ENCODE assay signal across 1 cellular context in genomic region chr1:980602-981395, GRCh38.
TF ChIP-seq lines count a peak whose summit lies in the region.

No MANE protein-coding gene starts in this region.

TF ChIP-seq in HepG2, 621 proteins besides CTCF, POLR2A, EP300 and RAD21 (continued from another document and continues in another):
- TF ChIP-seq NFAT5 (CRISPR knock-in tag; IDR thresholded peaks at IDR 0.05): no peak
- no peak for TF ChIP-seq SCMH1 (CRISPR knock-in tag; IDR thresholded peaks at IDR 0.05; ENCODE audit: borderline replicate concordance)
- TF ChIP-seq EHMT2 (IDR thresholded peaks at IDR 0.05; ENCODE audit: borderline replicate concordance, low read depth, low read length): no peak
- TF ChIP-seq ZNF619 (CRISPR knock-in tag; IDR thresholded peaks at IDR 0.05): no peak
- TF ChIP-seq IKZF5 (CRISPR knock-in tag; IDR thresholded peaks at IDR 0.05): no peak
- no peak for TF ChIP-seq KAT2B (IDR thresholded peaks at IDR 0.05; ENCODE audit: borderline replicate concordance, low read depth, low read length)
- TF ChIP-seq ZNF333 (CRISPR knock-in tag; IDR thresholded peaks at IDR 0.05; ENCODE audit: borderline replicate concordance): no peak
- no peak for TF ChIP-seq ZNF780A (CRISPR knock-in tag; IDR thresholded peaks at IDR 0.05)
- no peak for TF ChIP-seq ZBTB2 (CRISPR knock-in tag; IDR thresholded peaks at IDR 0.05; ENCODE audit: low read depth)
- no peak for TF ChIP-seq RNF2 (conservative IDR thresholded peaks at IDR 0.05; ENCODE audit: low read depth)
- TF ChIP-seq, protein P1, sequence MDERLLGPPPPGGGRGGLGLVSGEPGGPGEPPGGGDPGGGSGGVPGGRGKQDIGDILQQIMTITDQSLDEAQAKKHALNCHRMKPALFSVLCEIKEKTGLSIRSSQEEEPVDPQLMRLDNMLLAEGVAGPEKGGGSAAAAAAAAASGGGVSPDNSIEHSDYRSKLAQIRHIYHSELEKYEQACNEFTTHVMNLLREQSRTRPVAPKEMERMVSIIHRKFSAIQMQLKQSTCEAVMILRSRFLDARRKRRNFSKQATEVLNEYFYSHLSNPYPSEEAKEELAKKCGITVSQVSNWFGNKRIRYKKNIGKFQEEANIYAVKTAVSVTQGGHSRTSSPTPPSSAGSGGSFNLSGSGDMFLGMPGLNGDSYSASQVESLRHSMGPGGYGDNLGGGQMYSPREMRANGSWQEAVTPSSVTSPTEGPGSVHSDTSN (CRISPR knock-in tag; IDR thresholded peaks at IDR 0.05): no peak
- TF ChIP-seq GABPA (IDR thresholded peaks at IDR 0.05; ENCODE audit: low read depth, low read length): no peak
- TF ChIP-seq GABPA (CRISPR knock-in tag; IDR thresholded peaks at IDR 0.05; ENCODE audit: low read depth): no peak
- no peak for TF ChIP-seq GFI1 (CRISPR knock-in tag; IDR thresholded peaks at IDR 0.05; ENCODE audit: borderline replicate concordance)
- TF ChIP-seq ZNF790 (CRISPR knock-in tag; IDR thresholded peaks at IDR 0.05; ENCODE audit: borderline replicate concordance): no peak
- no peak for TF ChIP-seq ZNF737 (CRISPR knock-in tag; IDR thresholded peaks at IDR 0.05; ENCODE audit: borderline replicate concordance)
- TF ChIP-seq MIER3 (CRISPR knock-in tag; IDR thresholded peaks at IDR 0.05; ENCODE audit: borderline replicate concordance): no peak
- TF ChIP-seq ZKSCAN1 (IDR thresholded peaks at IDR 0.05; ENCODE audit: low read length): no peak
- no peak for TF ChIP-seq ZNF431 (CRISPR knock-in tag; IDR thresholded peaks at IDR 0.05; ENCODE audit: borderline replicate concordance, low read depth)
- no peak for TF ChIP-seq CCAR2 (optimal IDR thresholded peaks at IDR 0.05; ENCODE audit: low read depth, low read length)
- TF ChIP-seq TMF1 (CRISPR knock-in tag; IDR thresholded peaks at IDR 0.05; ENCODE audit: low read depth): no peak
- no peak for TF ChIP-seq CREB1 (IDR thresholded peaks at IDR 0.05)
- no peak for TF ChIP-seq CREB1 (CRISPR knock-in tag; IDR thresholded peaks at IDR 0.05)
- TF ChIP-seq, protein P2, sequence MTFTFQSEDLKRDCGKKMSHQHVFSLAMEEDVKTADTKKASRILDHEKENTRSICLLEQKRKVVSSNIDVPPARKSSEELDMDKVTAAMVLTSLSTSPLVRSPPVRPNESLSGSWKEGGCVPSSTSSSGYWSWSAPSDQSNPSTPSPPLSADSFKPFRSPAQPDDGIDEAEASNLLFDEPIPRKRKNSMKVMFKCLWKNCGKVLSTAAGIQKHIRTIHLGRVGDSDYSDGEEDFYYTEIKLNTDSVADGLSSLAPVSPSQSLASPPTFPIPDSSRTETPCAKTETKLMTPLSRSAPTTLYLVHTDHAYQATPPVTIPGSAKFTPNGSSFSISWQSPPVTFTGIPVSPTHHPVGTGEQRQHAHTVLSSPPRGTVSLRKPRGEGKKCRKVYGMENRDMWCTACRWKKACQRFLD (CRISPR knock-in tag; IDR thresholded peaks at IDR 0.05; ENCODE audit: borderline replicate concordance): no peak
- no peak for TF ChIP-seq IRF1 (CRISPR knock-in tag; IDR thresholded peaks at IDR 0.05; ENCODE audit: low read depth)
- TF ChIP-seq ERF (CRISPR knock-in tag; IDR thresholded peaks at IDR 0.05): no peak
- no peak for TF ChIP-seq KAT7 (CRISPR knock-in tag; IDR thresholded peaks at IDR 0.05; ENCODE audit: borderline replicate concordance)
- no peak for TF ChIP-seq MTA3 (CRISPR knock-in tag; IDR thresholded peaks at IDR 0.05)
- no peak for TF ChIP-seq ZNF432 (CRISPR knock-in tag; IDR thresholded peaks at IDR 0.05; ENCODE audit: borderline replicate concordance)
- no peak for TF ChIP-seq ZFP82 (CRISPR knock-in tag; IDR thresholded peaks at IDR 0.05; ENCODE audit: borderline replicate concordance)
- TF ChIP-seq, protein P3, sequence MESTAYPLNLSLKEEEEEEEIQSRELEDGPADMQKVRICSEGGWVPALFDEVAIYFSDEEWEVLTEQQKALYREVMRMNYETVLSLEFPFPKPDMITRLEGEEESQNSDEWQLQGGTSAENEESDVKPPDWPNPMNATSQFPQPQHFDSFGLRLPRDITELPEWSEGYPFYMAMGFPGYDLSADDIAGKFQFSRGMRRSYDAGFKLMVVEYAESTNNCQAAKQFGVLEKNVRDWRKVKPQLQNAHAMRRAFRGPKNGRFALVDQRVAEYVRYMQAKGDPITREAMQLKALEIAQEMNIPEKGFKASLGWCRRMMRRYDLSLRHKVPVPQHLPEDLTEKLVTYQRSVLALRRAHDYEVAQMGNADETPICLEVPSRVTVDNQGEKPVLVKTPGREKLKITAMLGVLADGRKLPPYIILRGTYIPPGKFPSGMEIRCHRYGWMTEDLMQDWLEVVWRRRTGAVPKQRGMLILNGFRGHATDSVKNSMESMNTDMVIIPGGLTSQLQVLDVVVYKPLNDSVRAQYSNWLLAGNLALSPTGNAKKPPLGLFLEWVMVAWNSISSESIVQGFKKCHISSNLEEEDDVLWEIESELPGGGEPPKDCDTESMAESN (CRISPR knock-in tag; conservative IDR thresholded peaks at IDR 0.05): peak; percentile 91
- no peak for TF ChIP-seq SMAD3 (CRISPR knock-in tag; IDR thresholded peaks at IDR 0.05)
- TF ChIP-seq, protein P4, sequence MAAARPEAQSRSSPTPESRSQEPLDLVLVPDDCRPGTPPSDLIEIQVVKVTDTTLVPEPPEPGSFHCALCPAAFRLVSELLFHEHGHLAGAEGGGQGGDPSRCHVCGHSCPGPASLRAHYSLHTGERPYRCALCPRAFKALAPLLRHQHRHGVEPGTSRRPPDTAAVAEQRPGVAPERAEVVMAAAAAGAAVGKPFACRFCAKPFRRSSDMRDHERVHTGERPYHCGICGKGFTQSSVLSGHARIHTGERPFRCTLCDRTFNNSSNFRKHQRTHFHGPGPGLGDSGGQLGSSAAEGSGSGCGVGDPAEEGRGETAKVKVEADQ (CRISPR knock-in tag; IDR thresholded peaks at IDR 0.05; ENCODE audit: borderline replicate concordance): no peak
- TF ChIP-seq TCF7 (IDR thresholded peaks at IDR 0.05; ENCODE audit: low read depth): no peak
- TF ChIP-seq ZNF557 (CRISPR knock-in tag; IDR thresholded peaks at IDR 0.05): no peak
- no peak for TF ChIP-seq ZBTB21 (CRISPR knock-in tag; IDR thresholded peaks at IDR 0.05)
- TF ChIP-seq TBX2 (CRISPR knock-in tag; IDR thresholded peaks at IDR 0.05; ENCODE audit: borderline replicate concordance): no peak
- no peak for TF ChIP-seq RFXAP (CRISPR knock-in tag; IDR thresholded peaks at IDR 0.05; ENCODE audit: borderline replicate concordance)
- no peak for TF ChIP-seq SIN3B (IDR thresholded peaks at IDR 0.05; ENCODE audit: low read length)
- TF ChIP-seq HNRNPL (IDR thresholded peaks at IDR 0.05; ENCODE audit: low read depth, low read length): peak; percentile 55; the same call in 1 of the 2 replicates
- TF ChIP-seq, protein P5, sequence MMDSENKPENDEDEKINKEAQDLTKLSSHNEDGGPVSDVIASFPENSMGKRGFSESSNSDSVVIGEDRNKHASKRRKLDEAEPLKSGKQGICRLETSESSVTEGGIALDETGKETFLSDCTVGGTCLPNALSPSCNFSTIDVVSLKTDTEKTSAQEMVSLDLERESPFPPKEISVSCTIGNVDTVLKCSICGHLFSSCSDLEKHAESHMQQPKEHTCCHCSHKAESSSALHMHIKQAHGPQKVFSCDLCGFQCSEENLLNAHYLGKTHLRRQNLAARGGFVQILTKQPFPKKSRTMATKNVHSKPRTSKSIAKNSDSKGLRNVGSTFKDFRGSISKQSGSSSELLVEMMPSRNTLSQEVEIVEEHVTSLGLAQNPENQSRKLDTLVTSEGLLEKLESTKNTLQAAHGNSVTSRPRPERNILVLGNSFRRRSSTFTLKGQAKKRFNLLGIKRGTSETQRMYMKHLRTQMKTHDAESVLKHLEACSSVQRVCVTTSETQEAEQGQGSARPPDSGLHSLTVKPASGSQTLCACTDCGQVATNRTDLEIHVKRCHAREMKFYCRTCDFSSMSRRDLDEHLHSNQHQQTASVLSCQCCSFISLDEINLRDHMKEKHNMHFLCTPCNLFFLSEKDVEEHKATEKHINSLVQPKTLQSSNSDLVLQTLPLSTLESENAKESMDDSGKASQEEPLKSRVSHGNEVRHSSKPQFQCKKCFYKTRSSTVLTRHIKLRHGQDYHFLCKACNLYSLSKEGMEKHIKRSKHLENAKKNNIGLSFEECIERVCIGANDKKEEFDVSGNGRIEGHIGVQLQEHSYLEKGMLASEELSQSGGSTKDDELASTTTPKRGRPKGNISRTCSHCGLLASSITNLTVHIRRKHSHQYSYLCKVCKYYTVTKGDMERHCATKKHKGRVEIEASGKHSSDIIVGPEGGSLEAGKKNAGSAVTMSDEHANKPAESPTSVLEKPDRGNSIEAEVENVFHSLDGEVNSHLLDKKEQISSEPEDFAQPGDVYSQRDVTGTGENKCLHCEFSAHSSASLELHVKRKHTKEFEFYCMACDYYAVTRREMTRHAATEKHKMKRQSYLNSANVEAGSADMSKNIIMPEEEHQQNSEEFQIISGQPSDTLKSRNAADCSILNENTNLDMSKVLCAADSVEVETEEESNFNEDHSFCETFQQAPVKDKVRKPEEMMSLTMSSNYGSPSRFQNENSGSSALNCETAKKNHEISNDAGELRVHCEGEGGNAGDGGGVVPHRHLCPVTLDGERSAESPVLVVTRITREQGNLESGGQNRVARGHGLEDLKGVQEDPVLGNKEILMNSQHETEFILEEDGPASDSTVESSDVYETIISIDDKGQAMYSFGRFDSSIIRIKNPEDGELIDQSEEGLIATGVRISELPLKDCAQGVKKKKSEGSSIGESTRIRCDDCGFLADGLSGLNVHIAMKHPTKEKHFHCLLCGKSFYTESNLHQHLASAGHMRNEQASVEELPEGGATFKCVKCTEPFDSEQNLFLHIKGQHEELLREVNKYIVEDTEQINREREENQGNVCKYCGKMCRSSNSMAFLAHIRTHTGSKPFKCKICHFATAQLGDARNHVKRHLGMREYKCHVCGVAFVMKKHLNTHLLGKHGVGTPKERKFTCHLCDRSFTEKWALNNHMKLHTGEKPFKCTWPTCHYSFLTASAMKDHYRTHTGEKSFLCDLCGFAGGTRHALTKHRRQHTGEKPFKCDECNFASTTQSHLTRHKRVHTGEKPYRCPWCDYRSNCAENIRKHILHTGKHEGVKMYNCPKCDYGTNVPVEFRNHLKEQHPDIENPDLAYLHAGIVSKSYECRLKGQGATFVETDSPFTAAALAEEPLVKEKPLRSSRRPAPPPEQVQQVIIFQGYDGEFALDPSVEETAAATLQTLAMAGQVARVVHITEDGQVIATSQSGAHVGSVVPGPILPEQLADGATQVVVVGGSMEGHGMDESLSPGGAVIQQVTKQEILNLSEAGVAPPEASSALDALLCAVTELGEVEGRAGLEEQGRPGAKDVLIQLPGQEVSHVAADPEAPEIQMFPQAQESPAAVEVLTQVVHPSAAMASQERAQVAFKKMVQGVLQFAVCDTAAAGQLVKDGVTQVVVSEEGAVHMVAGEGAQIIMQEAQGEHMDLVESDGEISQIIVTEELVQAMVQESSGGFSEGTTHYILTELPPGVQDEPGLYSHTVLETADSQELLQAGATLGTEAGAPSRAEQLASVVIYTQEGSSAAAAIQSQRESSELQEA (CRISPR knock-in tag; IDR thresholded peaks at IDR 0.05; ENCODE audit: not compliant biosample characterization): no peak
- TF ChIP-seq SOX6 (IDR thresholded peaks at IDR 0.05): no peak
- TF ChIP-seq SOX6 (CRISPR knock-in tag; IDR thresholded peaks at IDR 0.05): no peak
